In genomic region chr6:108260809-108261569, GRCh38 we compare ENCODE assay signal across 8 cellular contexts. TPM values are rescaled to one million over a fixed set of nuclear protein-coding genes. Genes with fewer than 3 reads are reported as not detected.
DNase-seq lines count a peak whose midpoint lies in the region; ATAC-seq and TF ChIP-seq lines count a peak whose summit lies in the region.

Gene SNX3, minus strand, starts transcription at chr6:108261040. Its CDS starts 119 bp downstream, at chr6:108260921.

- H3K9me3 ChIP-seq in HUES64 (ENCODE audit: insufficient read depth, low read depth, low read length), result no peaks in the 10 kb centered on the region
- no peaks in the 10 kb centered on the region for H3K9me3 ChIP-seq in OCI-LY7 (ENCODE audit: low read length)

- DNase-seq in DMS 273 treated with DMSO at 0.1 percent for 48 hours (lab: John Stamatoyannopoulos, UW) (peak; percentile 90), OCI-LY7 (ENCODE audit: low spot score) (peak; percentile 95), activated T-cell treated with anti-CD3 and anti-CD28 coated beads for 1 hour (ENCODE audit: low read depth) (peak; percentile 74), endothelial cell (ENCODE audit: low spot score) (peak; percentile 96), midbrain (lab: John Stamatoyannopoulos, UW) (peak; percentile 94)
- DNase-seq in stimulated activated CD8-positive, alpha-beta memory T cell treated with anti-CD3 and anti-CD28 coated beads, Interleukin-2, amount 100 ng/mL, for 1 hour (ENCODE audit: low read depth in 2 of 2), result peak; percentile 72 to 76

- peak within 1 kb of the TSS; percentile 96 for H3K27ac Mint-ChIP-seq in endothelial cell (ENCODE audit: unreplicated experiment)

- no peaks in the 10 kb centered on the region for H3K9me3 Mint-ChIP-seq in endothelial cell (ENCODE audit: unreplicated experiment)

- no peaks in the 10 kb centered on the region for H3K36me3 ChIP-seq in HUES64 (ENCODE audit: insufficient read depth, low read length)
- H3K36me3 ChIP-seq in OCI-LY7 (ENCODE audit: insufficient read depth, low read length), result peaks cover 25% of the 10 kb centered on the region

- peak within 1 kb of the TSS; percentile 86 for H3K4me2 ChIP-seq in OCI-LY7 (ENCODE audit: low read length)

- H3K27ac ChIP-seq in HUES64 (ENCODE audit: low read depth, low read length) (peak within 1 kb of the TSS; percentile 92), OCI-LY7 (ENCODE audit: low read depth, low read length, poor library complexity, severe bottlenecking) (peak within 1 kb of the TSS; percentile 73)

- peaks cover 2% of the 10 kb centered on the region for H3K27me3 Mint-ChIP-seq in endothelial cell (ENCODE audit: unreplicated experiment)

- peak within 1 kb of the TSS; percentile 84 for H3K9ac ChIP-seq in HUES64 (ENCODE audit: low read depth, low read length)

- H3K4me1 Mint-ChIP-seq in endothelial cell (ENCODE audit: unreplicated experiment), result peaks cover 17% of the 10 kb centered on the region

- no TSS peak for BruUV-seq in OCI-LY7 (replicated peaks; lab: Mats Ljungman, UMichigan)

- H2AFZ ChIP-seq in OCI-LY7 (ENCODE audit: low read length), result peak within 1 kb of the TSS; percentile 97

- POLR2A ChIA-PET in OCI-LY7 (lab: Charles Lee), result interaction anchor here (0.7 to 1.6 kb wide), 7 partner anchors 13 to 237 kb away, joined by 3 to 6 read pairs (median 3); no protein-coding TSS in a partner anchor

- H3K4me1 ChIP-seq in HUES64 (ENCODE audit: insufficient read depth, low read length) (peaks cover 7% of the 10 kb centered on the region; the same call in 1 of the 2 replicates), OCI-LY7 (ENCODE audit: insufficient read depth, low read length, poor library complexity, severe bottlenecking) (peaks cover 47% of the 10 kb centered on the region)

- peak; percentile 19; the same call in 1 of the 2 replicates for TF ChIP-seq CTCF in OCI-LY7 (conservative IDR thresholded peaks at IDR 0.05; ENCODE audit: low read length)
- no peak for TF ChIP-seq CTCF in endothelial cell (IDR thresholded peaks at IDR 0.05; ENCODE audit: unreplicated experiment)

- no peaks in the 10 kb centered on the region for H3K9me2 ChIP-seq in OCI-LY7 (ENCODE audit: insufficient read depth, low read length)

- intact Hi-C loops in OCI-LY7 (cut with micrococcal nuclease; ENCODE audit: unreplicated experiment), result loop anchor here (1.0 to 10.0 kb wide), 3 partner anchors 34 to 644 kb away; partner anchors contain the start of genes AFG1L and SEC63

- WGBS in HUES64, result under 1% methylated on average over 83 of the region's 83 CpGs

- no peaks in the 10 kb centered on the region for H3K27me3 ChIP-seq in HUES64 (ENCODE audit: insufficient read depth, low read length)

- peak within 1 kb of the TSS; percentile 93 for H3K4me3 Mint-ChIP-seq in endothelial cell (ENCODE audit: unreplicated experiment)

- H4K20me1 ChIP-seq in OCI-LY7 (ENCODE audit: insufficient read depth, low read length), result peaks cover 8% of the 10 kb centered on the region; the same call in 1 of the 2 replicates

- peaks cover 5% of the 10 kb centered on the region for H3K36me3 Mint-ChIP-seq in endothelial cell (ENCODE audit: low read depth, unreplicated experiment)

- ATAC-seq in GM21447 (IDR thresholded peaks at IDR 0.05; ENCODE audit: unreplicated experiment), result peak; percentile 86

- H3K4me3 ChIP-seq in HUES64 (ENCODE audit: low read length) (peak within 1 kb of the TSS; percentile 83), OCI-LY7 (ENCODE audit: low read depth, low read length, poor library complexity, severe bottlenecking) (peak within 1 kb of the TSS; percentile 95)

- H3K79me2 ChIP-seq in OCI-LY7 (ENCODE audit: insufficient read depth, low read depth, low read length), result peaks cover 49% of the 10 kb centered on the region

- CTCF ChIA-PET in OCI-LY7 (lab: Charles Lee; ENCODE audit: unreplicated experiment), result interaction anchor here (0.6 kb wide), 1 partner anchor 46 kb away, joined by 3 read pairs; no protein-coding TSS in a partner anchor

RNA-seq across cellular contexts. Expression of gene SNX3, which starts in this region (rescaled TPM):
- 87.7 TPM for polyA plus RNA-seq in HUES64 (2013, experiment 1 of 2)
- polyA plus RNA-seq in HUES64 (2013, experiment 2 of 2), result 92.5 TPM
- total RNA-seq in OCI-LY7 (2014; rRNA removed; shearing (Covaris generic)), result 67.9 and 72.9 TPM in 2 replicates
- 79.3 and 88.6 TPM in 2 replicates for total RNA-seq in OCI-LY7 (2022)
- 264 TPM for total RNA-seq in endothelial cell (ENCODE audit: unreplicated experiment)

Comparison
In these comparisons a context has a peak if more than half of its experiments do, and no peak if none do; other contexts are left out.
1. Peak in every context shown above with its lines: DNase-seq, ATAC-seq, H3K4me3 ChIP-seq and H3K27ac ChIP-seq.